ENCODE assay signal across 8 cellular contexts in genomic region chr14:90396342-90397339, GRCh38. TPM values are rescaled to one million over a fixed set of nuclear protein-coding genes. Genes with fewer than 3 reads are reported as not detected.
DNase-seq lines count a peak whose midpoint lies in the region; ATAC-seq and TF ChIP-seq lines count a peak whose summit lies in the region.

Gene CALM1, plus strand, starts transcription at chr14:90397029. Its CDS starts 202 bp downstream, at chr14:90397231.

- H3K4me3 Mint-ChIP-seq in activated CD4-positive, alpha-beta T cell treated with anti-CD3 and anti-CD28 coated beads, Interleukin-2, amount 10 ng/mL, durations not matched to agents 24 days and 14 days: peak within 1 kb of the TSS; percentile 97

- H3K36me3 Mint-ChIP-seq in activated CD4-positive, alpha-beta T cell treated with anti-CD3 and anti-CD28 coated beads, Interleukin-2, amount 10 ng/mL, durations not matched to agents 24 days and 14 days (ENCODE audit: low read depth): peaks cover 29% of the 10 kb centered on the region

- H3K27ac Mint-ChIP-seq in activated CD4-positive, alpha-beta T cell treated with anti-CD3 and anti-CD28 coated beads, Interleukin-2, amount 10 ng/mL, durations not matched to agents 24 days and 14 days: peak within 1 kb of the TSS; percentile 87

- H3K27ac ChIP-seq in coronary artery: peak within 1 kb of the TSS; percentile 93 to 94

- ATAC-seq in GM19035 (IDR thresholded peaks at IDR 0.05; ENCODE audit: unreplicated experiment) (peak; percentile 69), HG03342 (IDR thresholded peaks at IDR 0.05; ENCODE audit: unreplicated experiment) (peak; percentile 61), left lobe of liver (peak; percentile 88)

- DNase-seq in AML-193 (lab: John Stamatoyannopoulos, UW) (peak; percentile 69 to 76), NCI-H524 (lab: John Stamatoyannopoulos, UW) (peak; percentile 92 to 96), coronary artery (ENCODE audit: low spot score) (peak; percentile 93), left lobe of liver (ENCODE audit: low spot score) (peak; percentile 95)
- DNase-seq in activated CD4-positive, alpha-beta T cell treated with anti-CD3 and anti-CD28 coated beads, Interleukin-2, amount 10 ng/mL, durations not matched to agents 24 days and 14 days: peak; percentile 99
- DNase-seq in stimulated activated CD4-positive, alpha-beta T cell treated with anti-CD3 and anti-CD28 coated beads, Interleukin-2, amount 100 ng/mL, for 24 hours: peak; percentile 95 to 97

- peak within 1 kb of the TSS; percentile 82 for H3K4me3 ChIP-seq in coronary artery

- no peak for TF ChIP-seq CTCF in coronary artery (IDR thresholded peaks at IDR 0.05)

- intact Hi-C loops in activated CD4-positive, alpha-beta T cell treated with anti-CD3 and anti-CD28 coated beads, Interleukin-2, amount 10 ng/mL, durations not matched to agents 24 days and 14 days (cut with micrococcal nuclease): loop anchor here (1.0 to 5.0 kb wide), 6 partner anchors 13 to 1029 kb away; partner anchors contain the start of genes CCDC88C and TDP1

- peaks cover 29% of the 10 kb centered on the region for H3K4me1 Mint-ChIP-seq in activated CD4-positive, alpha-beta T cell treated with anti-CD3 and anti-CD28 coated beads, Interleukin-2, amount 10 ng/mL, durations not matched to agents 24 days and 14 days

- no peaks in the 10 kb centered on the region for H3K9me3 Mint-ChIP-seq in activated CD4-positive, alpha-beta T cell treated with anti-CD3 and anti-CD28 coated beads, Interleukin-2, amount 10 ng/mL, durations not matched to agents 24 days and 14 days

- H3K27me3 Mint-ChIP-seq in activated CD4-positive, alpha-beta T cell treated with anti-CD3 and anti-CD28 coated beads, Interleukin-2, amount 10 ng/mL, durations not matched to agents 24 days and 14 days: no peaks in the 10 kb centered on the region

RNA-seq across cellular contexts. Expression of gene CALM1, which starts in this region (rescaled TPM):
- 471 and 482 TPM in 2 replicates for total RNA-seq in activated CD4-positive, alpha-beta T cell treated with anti-CD3 and anti-CD28 coated beads, Interleukin-2, amount 10 ng/mL, durations not matched to agents 24 days and 14 days
- 153 TPM for total RNA-seq in left lobe of liver

Comparison
In these comparisons a context has a peak if more than half of its experiments do, and no peak if none do; other contexts are left out.
1. Peak in every context shown above with its lines: DNase-seq, ATAC-seq, H3K4me3 ChIP-seq and H3K27ac ChIP-seq.